ENCODE assay signal across 21 cellular contexts in the genomic region with DNA sequence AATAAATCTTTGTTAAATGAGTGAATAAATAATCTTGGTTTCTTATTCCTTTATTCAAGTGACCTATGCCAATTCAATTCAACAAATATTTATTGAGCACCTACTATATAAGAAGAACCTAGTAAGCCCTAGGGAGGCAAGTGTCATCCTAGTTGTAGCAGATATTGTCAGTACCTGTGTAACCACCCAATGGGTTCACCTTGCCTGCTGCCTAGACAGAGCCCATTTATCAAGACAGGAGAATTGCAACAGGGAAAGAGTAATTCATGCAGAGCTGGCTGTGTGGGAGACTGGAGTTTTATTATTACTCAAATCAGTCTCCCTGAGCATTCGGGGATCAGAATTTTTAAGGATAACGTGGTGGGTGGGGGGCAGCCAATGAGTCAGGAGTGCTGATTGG. TPM values are rescaled to one million over a fixed set of nuclear protein-coding genes. Genes with fewer than 3 reads are reported as not detected.
"Had no signal": no experiment of that assay in that cellular context is flagged by ENCODE, and none has a peak within 500 bp of the region (broad histone marks: within the 10 kb centered on the region; RNA-seq: fewer than 3 reads in every experiment).

No MANE protein-coding gene starts in this region.

- H3K27me3 Mint-ChIP-seq: memory B cell had no signal

- ATAC-seq: gastroesophageal sphincter; left lung; lower lobe of right lung; natural killer cell treated with Interleukin-12 subunit alpha and Interleukin-12 subunit beta and Interleukin-15 and Interleukin-18, amount 100 ng/mL, for 72 hours had no signal

- H3K4me2 ChIP-seq: neural progenitor cell had no signal

- H3K27ac Mint-ChIP-seq: memory B cell, mesothelial cell of epicardium, neural progenitor cell had no signal

- H3K4me3 ChIP-seq: esophagus squamous epithelium, gastroesophageal sphincter, left lung, lower lobe of right lung, neural progenitor cell, ovary, right atrium auricular region, sigmoid colon, skin epidermis had no signal

- DNase-seq: dermis blood vessel endothelial cell; esophagus squamous epithelium; foreskin fibroblast; glutamatergic neuron; islet precursor cell; left lung; lower lobe of right lung; nucleus accumbens; ovary; sigmoid colon; stimulated activated naive CD4-positive, alpha-beta T cell treated with Interleukin-2 at 50 U/mL for 16 hours; trophoblast cell had no signal

- H3K27ac ChIP-seq: esophagus squamous epithelium, gastroesophageal sphincter, left lung, lower lobe of right lung, neural progenitor cell, ovary, right atrium auricular region, sigmoid colon, skin epidermis had no signal

- H3K9me3 ChIP-seq: esophagus squamous epithelium, gastroesophageal sphincter, left lung, lower lobe of right lung, ovary, right atrium auricular region, sigmoid colon had no signal

- H3K36me3 Mint-ChIP-seq: memory B cell; mesothelial cell of epicardium; natural killer cell treated with Interleukin-12 subunit alpha and Interleukin-12 subunit beta and Interleukin-15 and Interleukin-18, amount 100 ng/mL, for 72 hours; neural progenitor cell had no signal

- H3K9me3 Mint-ChIP-seq: memory B cell; mesothelial cell of epicardium; natural killer cell treated with Interleukin-12 subunit alpha and Interleukin-12 subunit beta and Interleukin-15 and Interleukin-18, amount 100 ng/mL, for 72 hours; neural progenitor cell had no signal

- H3K27me3 ChIP-seq: ovary, right atrium auricular region had no signal

- H3K4me1 ChIP-seq: gastroesophageal sphincter, neural progenitor cell, right atrium auricular region, sigmoid colon had no signal

- H3K4me1 Mint-ChIP-seq: mesothelial cell of epicardium, neural progenitor cell had no signal

- H3K4me3 Mint-ChIP-seq: memory B cell; mesothelial cell of epicardium; natural killer cell treated with Interleukin-12 subunit alpha and Interleukin-12 subunit beta and Interleukin-15 and Interleukin-18, amount 100 ng/mL, for 72 hours; neural progenitor cell had no signal

- H3K36me3 ChIP-seq: esophagus squamous epithelium, gastroesophageal sphincter, left lung, lower lobe of right lung, neural progenitor cell, ovary, right atrium auricular region, sigmoid colon had no signal

RNA-seq across cellular contexts. Expression of a gene that starts 53.6 kb away (rescaled TPM):
- total RNA-seq: dermis blood vessel endothelial cell, epithelial cell of proximal tubule, myocyte had no signal
